1 cellular context compared by ENCODE assay signal in the genomic region with DNA sequence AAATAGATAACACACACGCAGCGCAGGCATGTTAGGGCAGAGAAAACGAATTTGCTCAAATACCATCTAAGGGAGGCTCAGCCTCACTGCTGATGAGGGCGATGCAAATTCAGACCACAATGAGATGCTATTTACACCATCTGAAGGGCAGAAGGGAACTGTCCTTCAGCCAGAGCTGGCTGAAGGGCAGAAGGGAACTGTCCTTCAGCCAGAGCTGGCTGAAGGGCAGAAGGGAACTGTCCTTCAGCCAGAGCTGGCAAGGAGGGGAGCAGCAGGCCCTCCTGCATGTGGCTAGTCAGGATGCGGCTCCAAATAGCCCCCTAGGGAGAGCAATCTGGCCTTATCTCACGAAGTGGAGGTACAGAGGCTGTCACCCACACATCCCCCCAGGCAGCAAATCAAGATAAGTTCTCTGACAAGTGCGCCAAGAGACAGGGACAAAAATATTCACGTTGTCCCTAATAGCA.
TF ChIP-seq lines count a peak whose summit lies in the region.

No MANE protein-coding gene starts in this region.

TF ChIP-seq in HepG2, 621 proteins besides CTCF, POLR2A, EP300 and RAD21:
- TF ChIP-seq, protein P1, sequence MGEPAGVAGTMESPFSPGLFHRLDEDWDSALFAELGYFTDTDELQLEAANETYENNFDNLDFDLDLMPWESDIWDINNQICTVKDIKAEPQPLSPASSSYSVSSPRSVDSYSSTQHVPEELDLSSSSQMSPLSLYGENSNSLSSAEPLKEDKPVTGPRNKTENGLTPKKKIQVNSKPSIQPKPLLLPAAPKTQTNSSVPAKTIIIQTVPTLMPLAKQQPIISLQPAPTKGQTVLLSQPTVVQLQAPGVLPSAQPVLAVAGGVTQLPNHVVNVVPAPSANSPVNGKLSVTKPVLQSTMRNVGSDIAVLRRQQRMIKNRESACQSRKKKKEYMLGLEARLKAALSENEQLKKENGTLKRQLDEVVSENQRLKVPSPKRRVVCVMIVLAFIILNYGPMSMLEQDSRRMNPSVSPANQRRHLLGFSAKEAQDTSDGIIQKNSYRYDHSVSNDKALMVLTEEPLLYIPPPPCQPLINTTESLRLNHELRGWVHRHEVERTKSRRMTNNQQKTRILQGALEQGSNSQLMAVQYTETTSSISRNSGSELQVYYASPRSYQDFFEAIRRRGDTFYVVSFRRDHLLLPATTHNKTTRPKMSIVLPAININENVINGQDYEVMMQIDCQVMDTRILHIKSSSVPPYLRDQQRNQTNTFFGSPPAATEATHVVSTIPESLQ (CRISPR knock-in tag; conservative IDR thresholded peaks at IDR 0.05) = no peak
- 0 out of 2 replicates have a peak, but pooled peaks have one; percentile 21 for TF ChIP-seq MIER2 (CRISPR knock-in tag; IDR thresholded peaks at IDR 0.05)
